In the genomic region with DNA sequence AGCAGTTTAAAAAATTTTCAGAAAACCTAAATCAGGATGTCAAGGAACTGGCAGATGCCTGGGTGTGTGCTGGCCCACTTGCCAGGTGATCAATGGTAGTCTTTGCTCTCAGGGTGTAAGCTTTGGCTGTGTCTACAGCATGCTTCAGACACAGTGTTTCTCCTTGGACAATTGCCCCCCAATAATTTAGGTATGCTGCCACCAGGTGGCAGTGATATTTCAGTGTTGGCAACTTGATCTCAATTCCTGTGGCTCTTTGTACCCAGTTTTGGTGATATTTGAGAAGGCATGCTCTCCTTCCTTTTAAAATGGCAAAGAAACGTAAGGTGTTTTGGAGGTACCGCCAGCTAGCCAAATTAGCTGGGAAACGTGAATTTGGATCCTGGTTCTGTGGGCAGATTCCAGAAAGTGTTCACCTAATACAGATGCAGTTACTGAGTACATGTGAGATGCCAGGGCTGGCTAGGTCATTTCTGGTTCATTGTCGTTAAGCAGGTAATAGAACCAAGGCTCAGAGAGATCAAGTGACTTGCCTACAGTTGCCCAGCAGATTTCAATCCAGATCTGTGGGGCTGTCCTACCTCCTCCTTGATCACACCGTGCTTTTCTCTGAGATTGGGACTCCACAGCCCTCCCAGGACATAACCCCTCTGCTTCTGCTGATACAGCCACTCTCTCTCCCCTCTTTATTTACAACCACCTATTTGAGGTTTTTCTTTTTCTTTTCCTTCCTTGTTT, we compare ENCODE assay signal across 8 cellular contexts.
DNase-seq lines count a peak whose midpoint lies in the region; ATAC-seq and TF ChIP-seq lines count a peak whose summit lies in the region.

No MANE protein-coding gene starts in this region.

- H3K4me1 Mint-ChIP-seq in chondrocyte (ENCODE audit: low read depth) = peaks cover 26% of the 10 kb centered on the region

- no peak overlapping the region for H3K27ac Mint-ChIP-seq in chondrocyte (ENCODE audit: unreplicated experiment)

- no peaks in the 10 kb centered on the region for H3K27me3 Mint-ChIP-seq in chondrocyte (ENCODE audit: low read depth)

- no peaks in the 10 kb centered on the region for H3K9me3 Mint-ChIP-seq in chondrocyte (ENCODE audit: low read depth)

- H3K4me3 Mint-ChIP-seq in chondrocyte (ENCODE audit: unreplicated experiment) = no peak overlapping the region

- DNase-seq in NCI-H82 (lab: John Stamatoyannopoulos, UW) = peak; percentile 55
- DNase-seq in NCI-H82 treated with DMSO at 0.1 percent for 48 hours (lab: John Stamatoyannopoulos, UW; ENCODE audit: unreplicated experiment) = no peak
- DNase-seq in NCI-H1105 (lab: John Stamatoyannopoulos, UW) = peak; percentile 28
- DNase-seq in chondrocyte (ENCODE audit: low spot score) = no peak
- DNase-seq in middle frontal gyrus (ENCODE audit: extremely low spot score, low spot score) = peak; percentile 61
- DNase-seq in superior temporal gyrus (ENCODE audit: extremely low spot score) = peak; percentile 88

- ATAC-seq in GM19324 (IDR thresholded peaks at IDR 0.05; ENCODE audit: low FRiP score, unreplicated experiment) = no peak

- H3K4me3 ChIP-seq in WI38 (ENCODE audit: low read depth, low read length) = no peak overlapping the region

- H3K36me3 Mint-ChIP-seq in chondrocyte (ENCODE audit: low read depth) = peaks cover 6% of the 10 kb centered on the region

- TF ChIP-seq CTCF in WI38 (IDR thresholded peaks at IDR 0.05; ENCODE audit: low read depth, low read length) = peak; percentile 52
- TF ChIP-seq CTCF in chondrocyte (IDR thresholded peaks at IDR 0.05) = peak; percentile 84

Comparison
In these comparisons a context has a peak if more than half of its experiments do, and no peak if none do; other contexts are left out.
1. DNase-seq: peak in NCI-H82 (single experiment), NCI-H1105 (single experiment), middle frontal gyrus (single experiment) and superior temporal gyrus (single experiment); none in NCI-H82 treated with DMSO at 0.1 percent for 48 hours (single experiment) and chondrocyte (single experiment).